9 cellular contexts compared by ENCODE assay signal in genomic region chr1:163071381-163072255, GRCh38. TPM values are rescaled to one million over a fixed set of nuclear protein-coding genes. Genes with fewer than 3 reads are reported as not detected.
DNase-seq lines count a peak whose midpoint lies in the region; ATAC-seq and TF ChIP-seq lines count a peak whose summit lies in the region.
"Had no signal": no experiment of that assay in that cellular context is flagged by ENCODE, and none has a peak within 500 bp of the region (broad histone marks: within the 10 kb centered on the region; RNA-seq: fewer than 3 reads in every experiment).

No MANE protein-coding gene starts in this region.

- H3K9ac ChIP-seq in fibroblast of lung (ENCODE audit: insufficient read depth, low read length) = no peak overlapping the region

- no peak overlapping the region for H2AFZ ChIP-seq in fibroblast of lung (ENCODE audit: low read length)

- BruUV-seq in A673 (replicated peaks; lab: Mats Ljungman, UMichigan) = no TSS peak

- H3K27ac Mint-ChIP-seq in activated CD8-positive, alpha-beta T cell treated with anti-CD3 and anti-CD28 coated beads for 36 hours = no peak overlapping the region
- H3K27ac Mint-ChIP-seq in osteocyte (ENCODE audit: unreplicated experiment) = peak overlapping the region; percentile 72
- H3K27ac Mint-ChIP-seq: naive thymus-derived CD8-positive, alpha-beta T cell had no signal

- H3K36me3 ChIP-seq in A673 (ENCODE audit: insufficient read depth, low read length, poor library complexity, severe bottlenecking) = peaks cover 26% of the 10 kb centered on the region
- peaks cover 8% of the 10 kb centered on the region for H3K36me3 ChIP-seq in fibroblast of lung (ENCODE audit: control insufficient read depth, insufficient read depth, low read length)

- DNase-seq in A673 (ENCODE audit: low spot score) (peak; percentile 90), NCI-H526 (lab: John Stamatoyannopoulos, UW) (peak; percentile 72 to 93), fibroblast of lung (ENCODE audit: low read depth in 2 of 2) (peak; percentile 86 to 90), osteocyte (ENCODE audit: extremely low spot score, unreplicated experiment) (peak; percentile 88)
- peak; percentile 63 for DNase-seq in activated CD8-positive, alpha-beta T cell treated with anti-CD3 and anti-CD28 coated beads for 36 hours

- H3K9me3 ChIP-seq in A673 (ENCODE audit: low read depth, low read length, poor library complexity, severe bottlenecking) (no peaks in the 10 kb centered on the region), fibroblast of lung (ENCODE audit: control insufficient read depth, insufficient read depth, low read depth, low read length) (no peaks in the 10 kb centered on the region)

- H3K9me3 Mint-ChIP-seq in activated CD8-positive, alpha-beta T cell treated with anti-CD3 and anti-CD28 coated beads for 36 hours = no peaks in the 10 kb centered on the region
- no peaks in the 10 kb centered on the region for H3K9me3 Mint-ChIP-seq in osteocyte (ENCODE audit: unreplicated experiment)
- H3K9me3 Mint-ChIP-seq: naive thymus-derived CD8-positive, alpha-beta T cell had no signal

- H4K20me1 ChIP-seq in fibroblast of lung (ENCODE audit: control insufficient read depth, extremely low read depth, insufficient read depth, low read length) = no peaks in the 10 kb centered on the region

- peaks cover 29% of the 10 kb centered on the region for H3K27me3 Mint-ChIP-seq in activated CD8-positive, alpha-beta T cell treated with anti-CD3 and anti-CD28 coated beads for 36 hours
- H3K27me3 Mint-ChIP-seq in osteocyte (ENCODE audit: unreplicated experiment) = no peaks in the 10 kb centered on the region

- H3K27me3 ChIP-seq in A673 (replicated peaks; ENCODE audit: insufficient read depth, low read depth, low read length, poor library complexity) (no peaks in the 10 kb centered on the region), fibroblast of lung (ENCODE audit: control insufficient read depth, insufficient read depth, low read length) (no peaks in the 10 kb centered on the region)

- H3K36me3 Mint-ChIP-seq in activated CD8-positive, alpha-beta T cell treated with anti-CD3 and anti-CD28 coated beads for 36 hours (ENCODE audit: low read depth) = no peaks in the 10 kb centered on the region
- H3K36me3 Mint-ChIP-seq in osteocyte (ENCODE audit: unreplicated experiment) = peaks cover 48% of the 10 kb centered on the region
- H3K36me3 Mint-ChIP-seq: naive thymus-derived CD8-positive, alpha-beta T cell had no signal

- peak overlapping the region; percentile 88 for H3K4me2 ChIP-seq in fibroblast of lung (ENCODE audit: extremely low read depth, insufficient read depth, low read length)

- CTCF ChIA-PET in A673 (lab: Charles Lee) = interaction anchor here (0.7 to 4.0 kb wide), 8 partner anchors 95 to 244 kb away, joined by 3 to 32 read pairs (median 4); no protein-coding TSS in a partner anchor
- CTCF ChIA-PET in activated CD8-positive, alpha-beta T cell treated with anti-CD3 and anti-CD28 coated beads for 36 hours (lab: Charles Lee) = interaction anchor here (0.8 to 3.2 kb wide), 7 partner anchors 15 to 244 kb away, joined by 3 to 17 read pairs (median 4); no protein-coding TSS in a partner anchor

- POLR2A ChIA-PET in A673 (lab: Charles Lee; ENCODE audit: low non-redundant PET) = no interaction called here
- POLR2A ChIA-PET in activated CD8-positive, alpha-beta T cell treated with anti-CD3 and anti-CD28 coated beads for 36 hours (lab: Charles Lee) = no interaction called here

- TF ChIP-seq CTCF in A673 (conservative IDR thresholded peaks at IDR 0.05; ENCODE audit: low read depth, low read length) = peak; percentile 77
- peak; percentile 76 for TF ChIP-seq CTCF in GM12874 (IDR thresholded peaks at IDR 0.05; ENCODE audit: insufficient read depth, low read depth, low read length)
- TF ChIP-seq CTCF in activated CD8-positive, alpha-beta T cell treated with anti-CD3 and anti-CD28 coated beads for 36 hours (IDR thresholded peaks at IDR 0.05) = peak; percentile 66
- TF ChIP-seq CTCF in fibroblast of lung (conservative IDR thresholded peaks at IDR 0.05 in 1 of 2, IDR thresholded peaks at IDR 0.05 in 1 of 2; ENCODE audit: low read depth in 1 of 2, low read length in 2 of 2) = peak; percentile 71 to 84
- peak; percentile 80 for TF ChIP-seq CTCF in osteocyte (IDR thresholded peaks at IDR 0.05)

- H3K4me1 Mint-ChIP-seq in activated CD8-positive, alpha-beta T cell treated with anti-CD3 and anti-CD28 coated beads for 36 hours (ENCODE audit: low read depth) = no peaks in the 10 kb centered on the region
- peaks cover 50% of the 10 kb centered on the region for H3K4me1 Mint-ChIP-seq in osteocyte (ENCODE audit: unreplicated experiment)

- ATAC-seq in HG03060 (IDR thresholded peaks at IDR 0.05; ENCODE audit: low read depth, unreplicated experiment) (peak; percentile 67), HG02763 (IDR thresholded peaks at IDR 0.05; ENCODE audit: unreplicated experiment) (no peak)
- peak; percentile 39 for ATAC-seq in activated CD8-positive, alpha-beta T cell treated with anti-CD3 and anti-CD28 coated beads for 36 hours
- ATAC-seq: naive thymus-derived CD8-positive, alpha-beta T cell had no signal

- H3K27ac ChIP-seq in A673 (ENCODE audit: low read depth, low read length, poor library complexity, severe bottlenecking) (peak overlapping the region; percentile 10), fibroblast of lung (ENCODE audit: insufficient read depth, low read length) (no peak overlapping the region)

- intact Hi-C loops in A673 (cut with micrococcal nuclease; ENCODE audit: unreplicated experiment) = loop anchor here (1.0 kb wide), 2 partner anchors 100 to 244 kb away; no protein-coding TSS in a partner anchor
- intact Hi-C loops in activated CD8-positive, alpha-beta T cell treated with anti-CD3 and anti-CD28 coated beads for 36 hours (cut with micrococcal nuclease) = loop anchor here (5.0 kb wide), 1 partner anchor 101 kb away; no protein-coding TSS in a partner anchor

- H3K79me2 ChIP-seq in fibroblast of lung (ENCODE audit: control insufficient read depth, insufficient read depth, low read length) = peaks cover 19% of the 10 kb centered on the region

- H3K4me3 ChIP-seq in A673 (ENCODE audit: low read depth, low read length, poor library complexity, severe bottlenecking) = peak overlapping the region; percentile 40
- H3K4me3 ChIP-seq in fibroblast of lung (replicated peaks in 1 of 4; ENCODE audit: control extremely low read depth in 1 of 4, insufficient read depth in 1 of 4, low read depth in 3 of 4, low read length in 4 of 4) = peak overlapping the region; percentile 59 to 94 (median 69)

- H3K4me1 ChIP-seq in A673 (ENCODE audit: insufficient read depth, low read length, poor library complexity, severe bottlenecking) = peaks cover 47% of the 10 kb centered on the region
- no peaks in the 10 kb centered on the region for H3K4me1 ChIP-seq in fibroblast of lung (ENCODE audit: control insufficient read depth, extremely low read depth, insufficient read depth, low read length)

- H3K4me3 Mint-ChIP-seq in activated CD8-positive, alpha-beta T cell treated with anti-CD3 and anti-CD28 coated beads for 36 hours = no peak overlapping the region
- peak overlapping the region; percentile 82 for H3K4me3 Mint-ChIP-seq in osteocyte (ENCODE audit: unreplicated experiment)
- H3K4me3 Mint-ChIP-seq: naive thymus-derived CD8-positive, alpha-beta T cell had no signal

RNA-seq across cellular contexts. Expression of gene RGS4, which starts 2.5 kb away (rescaled TPM):
- total RNA-seq in A673 (2021) = 23.8 and 24.2 TPM in 2 replicates
- total RNA-seq in activated CD8-positive, alpha-beta T cell treated with anti-CD3 and anti-CD28 coated beads for 36 hours = not detected
- total RNA-seq in fibroblast of lung = 36.5 and 63.3 TPM in 2 replicates
- 80.2 and 170 TPM in 2 replicates for polyA plus RNA-seq in fibroblast of lung
- polyA plus RNA-seq in fibroblast of lung (2012) = 58.5 and 138 TPM in 2 replicates
- polyA minus RNA-seq in fibroblast of lung (ENCODE audit: low replicate concordance) = 19.0 and 54.2 TPM in 2 replicates
- total RNA-seq in osteocyte = 99.0 and 121 TPM in 2 replicates
- total RNA-seq: naive thymus-derived CD8-positive, alpha-beta T cell had no signal
- polyA plus RNA-seq: naive thymus-derived CD8-positive, alpha-beta T cell had no signal

Comparison
In these comparisons a context has a peak if more than half of its experiments do, and no peak if none do; other contexts are left out.
1. RNA of gene RGS4, which starts 2.5 kb away (total RNA-seq): 99.0 to 121 TPM in osteocyte, 36.5 to 63.3 TPM in fibroblast of lung and 23.8 to 24.2 TPM in A673; not detected in activated CD8-positive, alpha-beta T cell treated with anti-CD3 and anti-CD28 coated beads for 36 hours; every median in the first group is over 10 times any median in the second.
2. Peak in every context shown above with its lines, with median percentiles within 50 percentile points of each other: DNase-seq and CTCF ChIP-seq.